In genomic region chr15:76274226-76274625, GRCh38 we compare ENCODE assay signal across 1 cellular context.
TF ChIP-seq lines count a peak whose summit lies in the region.

No MANE protein-coding gene starts in this region.

TF ChIP-seq in IMR-90, 13 proteins besides CTCF, POLR2A, EP300 and RAD21:
- TF ChIP-seq MAFK (IDR thresholded peaks at IDR 0.05; ENCODE audit: low read depth, low read length) (no peak), MXI1 (IDR thresholded peaks at IDR 0.05; ENCODE audit: borderline replicate concordance, low read depth, low read length) (no peak), RFX5 (IDR thresholded peaks at IDR 0.05; ENCODE audit: low read depth, low read length) (no peak), MAZ (IDR thresholded peaks at IDR 0.05; ENCODE audit: borderline replicate concordance, low read depth, low read length) (no peak)
- TF ChIP-seq, protein P1, sequence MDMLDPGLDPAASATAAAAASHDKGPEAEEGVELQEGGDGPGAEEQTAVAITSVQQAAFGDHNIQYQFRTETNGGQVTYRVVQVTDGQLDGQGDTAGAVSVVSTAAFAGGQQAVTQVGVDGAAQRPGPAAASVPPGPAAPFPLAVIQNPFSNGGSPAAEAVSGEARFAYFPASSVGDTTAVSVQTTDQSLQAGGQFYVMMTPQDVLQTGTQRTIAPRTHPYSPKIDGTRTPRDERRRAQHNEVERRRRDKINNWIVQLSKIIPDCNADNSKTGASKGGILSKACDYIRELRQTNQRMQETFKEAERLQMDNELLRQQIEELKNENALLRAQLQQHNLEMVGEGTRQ (IDR thresholded peaks at IDR 0.05; ENCODE audit: low read depth, low read length), result no peak
